In genomic region chrX:10119399-10119990, GRCh38 we compare ENCODE assay signal across 8 cellular contexts. TPM values are rescaled to one million over a fixed set of nuclear protein-coding genes. Genes with fewer than 3 reads are reported as not detected.
DNase-seq lines count a peak whose midpoint lies in the region; ATAC-seq and TF ChIP-seq lines count a peak whose summit lies in the region.

No MANE protein-coding gene starts in this region.

- no peak overlapping the region for H3K4me3 ChIP-seq in HEK293 (ENCODE audit: low read depth, low read length)
- no peak overlapping the region for H3K4me3 ChIP-seq in right atrium auricular region

- POLR2A ChIA-PET in HEK293 (lab: Yijun Ruan, JAX): no interaction called here

- intact Hi-C loops in sciatic nerve (cut with DNase I): loop anchor here (5.0 kb wide), 1 partner anchor 122 kb away; no protein-coding TSS in a partner anchor

- TF ChIP-seq CTCF in HEK293 (tag by site-specific recombination; IDR thresholded peaks at IDR 0.05) (peak; percentile 97), right atrium auricular region (IDR thresholded peaks at IDR 0.05) (peak; percentile 100)

- no peaks in the 10 kb centered on the region for H3K27me3 ChIP-seq in right atrium auricular region

- DNase-seq in ELF-1 (ENCODE audit: low read depth, low spot score): peak; percentile 85
- peak; percentile 49 for DNase-seq in NCI-H1417 treated with DMSO at 0.1 percent for 48 hours (lab: John Stamatoyannopoulos, UW)
- peak in 4 of 5 experiments; percentile 30 to 74 (median 60) for DNase-seq in T-helper 2 cell
- DNase-seq in amygdala (lab: John Stamatoyannopoulos, UW): peak in 52 of 56 donors; percentile 1 to 87 (median 44)
- DNase-seq in right atrium auricular region (ENCODE audit: low spot score): peak; percentile 89
- DNase-seq in sciatic nerve (ENCODE audit: low spot score): peak; percentile 84

- H3K27ac ChIP-seq in HEK293 (ENCODE audit: extremely low read depth, low read depth, low read length): no peak overlapping the region
- H3K27ac ChIP-seq in right atrium auricular region: no peak overlapping the region

- CTCF ChIA-PET in HEK293 (lab: Yijun Ruan, JAX): interaction anchor here (0.6 to 7.2 kb wide), 57 partner anchors 9 to 1509 kb away, joined by 3 to 29 read pairs (median 4); no protein-coding TSS in a partner anchor

- H3K4me1 ChIP-seq in HEK293 (ENCODE audit: control insufficient read depth, insufficient read depth, low read length): no peaks in the 10 kb centered on the region
- H3K4me1 ChIP-seq in right atrium auricular region: peaks cover 0 to 9% of the 10 kb centered on the region in 2 donors

- H3K9me3 ChIP-seq in HEK293 (ENCODE audit: control insufficient read depth, insufficient read depth, low read depth, low read length) (no peaks in the 10 kb centered on the region), right atrium auricular region (no peaks in the 10 kb centered on the region)

- peaks cover 0 to 39% of the 10 kb centered on the region in 2 experiments; a peak in 1 of 3 replicates for H3K36me3 ChIP-seq in HEK293 (ENCODE audit: control insufficient read depth in 2 of 2, insufficient read depth in 1 of 2, low read length in 2 of 2)
- peaks cover 6% of the 10 kb centered on the region for H3K36me3 ChIP-seq in right atrium auricular region

- ATAC-seq in sciatic nerve (peak; percentile 77), HG03521 (IDR thresholded peaks at IDR 0.05; ENCODE audit: unreplicated experiment) (no peak)

TF ChIP-seq in HEK293, 187 proteins besides CTCF, POLR2A, EP300 and RAD21 (continues in another document):
- 0 out of 2 replicates have a peak, but pooled peaks have one; percentile 39 for TF ChIP-seq ATF2 (tag by site-specific recombination; IDR thresholded peaks at IDR 0.05; ENCODE audit: low read depth)
- TF ChIP-seq ZNF580 (tag by site-specific recombination; IDR thresholded peaks at IDR 0.05): peak; percentile 62
- no peak for TF ChIP-seq OSR2 (tag by site-specific recombination; IDR thresholded peaks at IDR 0.05)
- no peak for TF ChIP-seq ZNF48 (tag by site-specific recombination; IDR thresholded peaks at IDR 0.05)
- no peak for TF ChIP-seq ZNF133 (tag by site-specific recombination; IDR thresholded peaks at IDR 0.05)
- no peak for TF ChIP-seq SCRT1 (tag by site-specific recombination; IDR thresholded peaks at IDR 0.05; ENCODE audit: borderline replicate concordance)
- no peak for TF ChIP-seq ZNF658 (tag by site-specific recombination; IDR thresholded peaks at IDR 0.05)
- no peak for TF ChIP-seq HIC1 (tag by site-specific recombination; IDR thresholded peaks at IDR 0.05)
- TF ChIP-seq ZNF654 (tag by site-specific recombination; IDR thresholded peaks at IDR 0.05; ENCODE audit: low read depth): peak; percentile 100
- no peak for TF ChIP-seq ZBTB21 (tag by site-specific recombination; IDR thresholded peaks at IDR 0.05)
- TF ChIP-seq KLF10 (tag by site-specific recombination; IDR thresholded peaks at IDR 0.05): no peak; the same call in 1 of the 2 replicates
- TF ChIP-seq ZSCAN4 (tag by site-specific recombination; IDR thresholded peaks at IDR 0.05): peak; percentile 64; the same call in 1 of the 2 replicates
- no peak for TF ChIP-seq ZNF776 (tag by site-specific recombination; IDR thresholded peaks at IDR 0.05; ENCODE audit: borderline replicate concordance)
- peak; percentile 64 for TF ChIP-seq ZXDB (tag by site-specific recombination; IDR thresholded peaks at IDR 0.05)
- no peak for TF ChIP-seq ZNF426 (tag by site-specific recombination; IDR thresholded peaks at IDR 0.05)
- TF ChIP-seq ZFP69B (tag by site-specific recombination; IDR thresholded peaks at IDR 0.05): peak; percentile 42; the same call in 1 of the 2 replicates
- TF ChIP-seq ZNF473 (tag by site-specific recombination; IDR thresholded peaks at IDR 0.05): no peak
- TF ChIP-seq ZFP41 (tag by site-specific recombination; IDR thresholded peaks at IDR 0.05; ENCODE audit: borderline replicate concordance): no peak
- TF ChIP-seq SETDB1 (IDR thresholded peaks at IDR 0.05; ENCODE audit: insufficient read length, low read length): peak; percentile 100
- peak; percentile 81; the same call in 1 of the 2 replicates for TF ChIP-seq ZNF184 (tag by site-specific recombination; IDR thresholded peaks at IDR 0.05)
- TF ChIP-seq OVOL3 (tag by site-specific recombination; IDR thresholded peaks at IDR 0.05): no peak
- peak; percentile 80 for TF ChIP-seq ZNF629 (tag by site-specific recombination; IDR thresholded peaks at IDR 0.05)
- no peak for TF ChIP-seq SCRT2 (tag by site-specific recombination; IDR thresholded peaks at IDR 0.05)
- peak; percentile 83 for TF ChIP-seq ZNF639 (tag by site-specific recombination; IDR thresholded peaks at IDR 0.05)
- TF ChIP-seq ZBTB8A (tag by site-specific recombination; IDR thresholded peaks at IDR 0.05): no peak
- TF ChIP-seq ZNF274 (IDR thresholded peaks at IDR 0.05; ENCODE audit: low read length): no peak
- TF ChIP-seq ZNF274 (tag by site-specific recombination; IDR thresholded peaks at IDR 0.05; ENCODE audit: borderline replicate concordance): no peak
- no peak for TF ChIP-seq ZBTB1 (tag by site-specific recombination; IDR thresholded peaks at IDR 0.05)

RNA-seq across cellular contexts. Expression of gene CLCN4, which starts 37.3 kb away (rescaled TPM):
- total RNA-seq in right atrium auricular region: 10 to 100 TPM; 15.6 to 37.6 TPM
- 9.1 TPM for total RNA-seq in sciatic nerve
